Comparison of ENCODE assay signal across 20 cellular contexts in the genomic region with DNA sequence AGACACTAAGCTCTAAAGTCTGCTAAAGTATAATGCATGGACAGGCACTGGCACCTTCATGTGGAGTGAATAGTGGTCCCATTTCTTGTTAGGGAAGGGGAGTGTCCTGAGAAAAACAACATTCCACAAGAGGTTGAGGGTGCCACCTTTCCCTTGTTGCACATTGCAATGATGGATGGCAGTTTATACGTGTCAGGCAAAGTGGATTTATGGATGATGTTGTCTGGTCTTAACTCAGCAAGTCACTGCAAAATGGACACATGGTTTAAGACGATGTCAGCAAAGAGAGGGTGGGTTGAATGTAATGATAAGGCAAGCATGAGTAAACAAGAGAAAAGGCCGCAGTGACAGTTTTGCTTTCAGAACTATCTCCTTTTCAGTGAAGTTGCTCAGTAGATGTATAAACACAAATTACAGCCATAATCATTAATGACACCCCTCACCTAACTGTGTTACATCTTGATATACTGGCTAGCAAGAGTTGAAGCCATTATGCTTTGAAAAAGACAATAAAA.
"Had no signal": no experiment of that assay in that cellular context is flagged by ENCODE, and none has a peak within 500 bp of the region (broad histone marks: within the 10 kb centered on the region; RNA-seq: fewer than 3 reads in every experiment).

No MANE protein-coding gene starts in this region.

- FAIRE-seq: endothelial cell of umbilical vein, frontal cortex had no signal

- ATAC-seq: heart left ventricle; left colon; psoas muscle; sciatic nerve; stimulated activated naive B cell treated with anti-CD40 and anti-IgM and Interleukin-4, amounts not matched to agents 10 μg/mL and 1 μg/mL and 100 μg/mL, for 72 hours; stimulated activated naive CD8-positive, alpha-beta T cell treated with anti-CD3 and anti-CD28 coated beads, Interleukin-15, amount 100 ng/mL, for 72 hours had no signal

- DNase-seq: colonic mucosa; dermis blood vessel endothelial cell; endodermal cell; heart left ventricle; hippocampal formation; left colon; mesendoderm; naive B cell; psoas muscle; spleen; stimulated activated CD4-positive, alpha-beta T cell treated with anti-CD3 and anti-CD28 coated beads, Interleukin-15, amount 100 ng/mL, for 24 hours; stimulated activated CD4-positive, alpha-beta T cell treated with anti-CD3 and anti-CD28 coated beads, Interleukin-1b, Interleukin-23, amount 100 ng/mL, for 48 hours; stimulated activated CD4-positive, alpha-beta T cell treated with anti-CD3 and anti-CD28 coated beads, Interleukin-4, amount 100 ng/mL, for 24 hours; stimulated activated naive B cell treated with anti-CD40 and anti-IgM and Interleukin-4, amounts not matched to agents 10 μg/mL and 1 μg/mL and 100 μg/mL, for 72 hours; stimulated activated naive CD8-positive, alpha-beta T cell treated with anti-CD3 and anti-CD28 coated beads, Interleukin-15, amount 100 ng/mL, for 72 hours; testis; transverse colon had no signal
